1 cellular context compared by ENCODE assay signal in the genomic region with DNA sequence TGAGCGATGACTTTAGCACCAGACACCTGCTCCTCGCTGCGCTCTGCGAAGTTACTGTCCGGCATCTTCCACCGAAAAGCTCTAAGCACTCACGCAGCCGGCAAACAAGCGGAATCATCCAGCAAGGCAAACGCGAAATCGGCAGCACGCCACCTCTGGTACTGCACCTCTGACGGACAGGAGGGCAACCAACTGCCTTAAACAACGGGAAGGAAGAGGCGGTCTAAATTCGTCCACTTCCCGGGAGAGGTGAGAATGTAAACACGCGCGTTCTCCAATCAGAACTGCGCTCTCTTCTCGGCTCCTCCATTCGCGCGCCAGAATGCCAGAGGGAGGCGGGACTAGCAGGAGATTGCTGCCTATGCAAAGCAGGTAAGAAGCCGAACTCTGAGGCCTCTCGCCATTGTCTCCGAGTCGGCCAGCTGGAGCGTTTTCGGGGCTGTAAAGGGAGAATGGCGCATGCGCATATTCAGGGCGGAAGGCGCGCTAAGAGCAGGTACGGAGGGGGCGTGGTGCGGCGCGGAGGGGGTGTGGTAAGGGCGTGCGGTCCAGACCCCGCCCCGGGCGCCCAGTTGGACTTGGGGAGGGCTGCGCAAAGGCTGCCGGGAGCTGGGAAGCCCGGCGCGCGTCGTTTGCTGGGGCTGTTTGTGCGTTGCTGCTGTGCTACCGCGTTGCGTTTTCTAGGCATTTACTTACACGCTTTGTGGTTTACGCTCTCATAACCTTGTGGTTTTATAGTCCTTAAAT.
A peak's percentile ranks its signal among the peaks of the same experiment; 100 is the strongest.
TF ChIP-seq lines count a peak whose summit lies in the region.

TSS of gene BTD (plus strand) at position 347 of the 747 bp plus-strand sequence. CDS start 33,695 bp downstream, outside the sequence.
TSS of gene HACL1 (minus strand) at position 171 of the 747 bp plus-strand sequence. CDS start at position 65, 106 bp downstream.

TF ChIP-seq in HepG2, 621 proteins besides CTCF, POLR2A, EP300 and RAD21 (continued from another document):
- TF ChIP-seq POGZ (CRISPR knock-in tag; IDR thresholded peaks at IDR 0.05) (peak; percentile 89), PITX1 (CRISPR knock-in tag; IDR thresholded peaks at IDR 0.05) (peak; percentile 76; the same call in 1 of the 2 replicates), TAF15 (IDR thresholded peaks at IDR 0.05; ENCODE audit: low read depth, low read length, poor library complexity, severe bottlenecking) (peak; percentile 71), ZNF335 (CRISPR knock-in tag; IDR thresholded peaks at IDR 0.05) (peak; percentile 32; the same call in 1 of the 2 replicates), CBX2 (IDR thresholded peaks at IDR 0.05; ENCODE audit: low read depth, low read length) (no peak), CBX2 (CRISPR knock-in tag; IDR thresholded peaks at IDR 0.05; ENCODE audit: low read depth) (no peak), ZNF691 (CRISPR knock-in tag; IDR thresholded peaks at IDR 0.05; ENCODE audit: borderline replicate concordance, low read depth) (peak; percentile 16; the same call in 1 of the 2 replicates), KMT2A (CRISPR knock-in tag; IDR thresholded peaks at IDR 0.05) (peak; percentile 54), ELF3 (CRISPR knock-in tag; IDR thresholded peaks at IDR 0.05) (peak; percentile 63; the same call in 1 of the 2 replicates), FOXM1 (CRISPR knock-in tag; IDR thresholded peaks at IDR 0.05) (no peak), NR2C2 (CRISPR knock-in tag; IDR thresholded peaks at IDR 0.05; ENCODE audit: borderline replicate concordance) (peak; percentile 81), CBFB (CRISPR knock-in tag; IDR thresholded peaks at IDR 0.05) (peak; percentile 14; the same call in 1 of the 2 replicates), BORCS8-MEF2B (CRISPR knock-in tag; IDR thresholded peaks at IDR 0.05) (peak; percentile 46; the same call in 1 of the 2 replicates), ZNF20 (CRISPR knock-in tag; IDR thresholded peaks at IDR 0.05) (no peak), ZKSCAN5 (CRISPR knock-in tag; IDR thresholded peaks at IDR 0.05) (peak; percentile 47; the same call in 1 of the 2 replicates), ARID3A (IDR thresholded peaks at IDR 0.05; ENCODE audit: low read depth, low read length) (0 out of 2 replicates have a peak, but pooled peaks have one; percentile 49), GMEB1 (CRISPR knock-in tag; IDR thresholded peaks at IDR 0.05; ENCODE audit: borderline replicate concordance) (peak; percentile 79; the same call in 1 of the 2 replicates), ZNF788 (CRISPR knock-in tag; IDR thresholded peaks at IDR 0.05; ENCODE audit: borderline replicate concordance) (no peak), STAG1 (CRISPR knock-in tag; IDR thresholded peaks at IDR 0.05) (0 out of 2 replicates have a peak, but pooled peaks have one; percentile 5), SP5 (CRISPR knock-in tag; IDR thresholded peaks at IDR 0.05; ENCODE audit: borderline replicate concordance, low read depth) (peak; percentile 68; the same call in 1 of the 2 replicates), ZNF484 (CRISPR knock-in tag; IDR thresholded peaks at IDR 0.05; ENCODE audit: borderline replicate concordance, low read depth) (no peak), ZNF264 (CRISPR knock-in tag; IDR thresholded peaks at IDR 0.05) (no peak), ZNF430 (CRISPR knock-in tag; IDR thresholded peaks at IDR 0.05) (no peak), RNF2 (conservative IDR thresholded peaks at IDR 0.05; ENCODE audit: low read depth) (peak; percentile 37; the same call in 1 of the 2 replicates), ARNT (IDR thresholded peaks at IDR 0.05) (no peak), ARNT2 (CRISPR knock-in tag; IDR thresholded peaks at IDR 0.05; ENCODE audit: low read depth) (no peak; the same call in 1 of the 2 replicates), ARID5B (CRISPR knock-in tag; IDR thresholded peaks at IDR 0.05) (peak; percentile 54), MEF2D (CRISPR knock-in tag; IDR thresholded peaks at IDR 0.05) (peak; percentile 77), DMAP1 (CRISPR knock-in tag; IDR thresholded peaks at IDR 0.05) (peak; percentile 61; the same call in 1 of the 2 replicates), MXI1 (IDR thresholded peaks at IDR 0.05; ENCODE audit: borderline replicate concordance, low read depth, low read length) (peak; percentile 73; the same call in 2 of the 3 replicates), ZNF563 (CRISPR knock-in tag; IDR thresholded peaks at IDR 0.05) (peak; percentile 52; the same call in 1 of the 2 replicates), MED13 (CRISPR knock-in tag; IDR thresholded peaks at IDR 0.05) (no peak), FOXA3 (CRISPR knock-in tag; IDR thresholded peaks at IDR 0.05) (peak; percentile 99), ZIK1 (CRISPR knock-in tag; IDR thresholded peaks at IDR 0.05; ENCODE audit: borderline replicate concordance, low read depth) (peak; percentile 60; the same call in 1 of the 2 replicates), YEATS2 (CRISPR knock-in tag; IDR thresholded peaks at IDR 0.05; ENCODE audit: borderline replicate concordance) (peak; percentile 84), ZSCAN31 (CRISPR knock-in tag; IDR thresholded peaks at IDR 0.05; ENCODE audit: low read depth) (peak; percentile 66), ZNF530 (CRISPR knock-in tag; IDR thresholded peaks at IDR 0.05; ENCODE audit: low read depth) (no peak), KDM5B (CRISPR knock-in tag; IDR thresholded peaks at IDR 0.05; ENCODE audit: borderline replicate concordance) (peak; percentile 69; the same call in 1 of the 2 replicates)
- TF ChIP-seq, protein P1, sequence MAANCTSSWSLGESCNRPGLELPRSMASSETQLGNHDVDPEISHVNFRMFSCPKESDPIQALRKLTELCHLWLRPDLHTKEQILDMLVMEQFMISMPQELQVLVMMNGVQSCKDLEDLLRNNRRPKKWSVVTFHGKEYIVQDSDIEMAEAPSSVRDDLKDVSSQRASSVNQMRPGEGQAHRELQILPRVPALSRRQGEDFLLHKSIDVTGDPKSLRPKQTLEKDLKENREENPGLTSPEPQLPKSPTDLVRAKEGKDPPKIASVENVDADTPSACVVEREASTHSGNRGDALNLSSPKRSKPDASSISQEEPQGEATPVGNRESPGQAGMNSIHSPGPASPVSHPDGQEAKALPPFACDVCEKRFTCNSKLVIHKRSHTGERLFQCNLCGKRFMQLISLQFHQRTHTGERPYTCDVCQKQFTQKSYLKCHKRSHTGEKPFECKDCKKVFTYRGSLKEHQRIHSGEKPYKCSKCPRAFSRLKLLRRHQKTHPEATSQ (CRISPR knock-in tag; IDR thresholded peaks at IDR 0.05; ENCODE audit: borderline replicate concordance), result peak; percentile 99; the same call in 1 of the 2 replicates
- TF ChIP-seq, protein P2, sequence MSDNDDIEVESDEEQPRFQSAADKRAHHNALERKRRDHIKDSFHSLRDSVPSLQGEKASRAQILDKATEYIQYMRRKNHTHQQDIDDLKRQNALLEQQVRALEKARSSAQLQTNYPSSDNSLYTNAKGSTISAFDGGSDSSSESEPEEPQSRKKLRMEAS (IDR thresholded peaks at IDR 0.05), result peak; percentile 82; the same call in 1 of the 2 replicates
- TF ChIP-seq, protein P3, sequence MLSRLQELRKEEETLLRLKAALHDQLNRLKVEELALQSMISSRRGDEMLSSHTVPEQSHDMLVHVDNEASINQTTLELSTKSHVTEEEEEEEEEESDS (CRISPR knock-in tag; IDR thresholded peaks at IDR 0.05; ENCODE audit: borderline replicate concordance), result no peak; the same call in 1 of the 2 replicates
